Comparison of ENCODE assay signal across 27 cellular contexts in genomic region chr4:71307729-71308128, GRCh38. TPM values are rescaled to one million over a fixed set of nuclear protein-coding genes. Genes with fewer than 3 reads are reported as not detected.
"Had no signal": no experiment of that assay in that cellular context is flagged by ENCODE, and none has a peak within 500 bp of the region (broad histone marks: within the 10 kb centered on the region; RNA-seq: fewer than 3 reads in every experiment).

No MANE protein-coding gene starts in this region.

- ATAC-seq: effector memory CD8-positive, alpha-beta T cell; foreskin keratinocyte; gastroesophageal sphincter; heart left ventricle; left lung; left ventricle myocardium superior; lower lobe of right lung had no signal

- DNase-seq: cerebellar nuclear complex; colonic mucosa; cortex of kidney; effector CD8-positive, alpha-beta T cell; effector memory CD8-positive, alpha-beta T cell; endodermal cell; foreskin keratinocyte; heart left ventricle; hypothalamus; immature natural killer cell; islet precursor cell; kidney; kidney glomerular epithelial cell; left lung; left ventricle myocardium superior; lower lobe of right lung; mesenchymal stem cell had no signal

- H3K9me3 ChIP-seq: colonic mucosa, esophagus muscularis mucosa, gastroesophageal sphincter, heart left ventricle, left lung, lower lobe of right lung had no signal

- FAIRE-seq: endometrium, endothelial cell of umbilical vein, frontal cortex, kidney had no signal

- H3K4me3 Mint-ChIP-seq: dendritic cell treated with granulocyte-macrophage colony-stimulating factor and Interleukin-4, amounts not matched to agents 40 ng/mL and 50 ng/mL, for 4 days; effector memory CD8-positive, alpha-beta T cell; endodermal cell; immature natural killer cell; mesothelial cell of epicardium had no signal

- H3K4me1 ChIP-seq: colonic mucosa, esophagus muscularis mucosa, foreskin keratinocyte, gastroesophageal sphincter, heart left ventricle, left lung, lower lobe of right lung had no signal

- H3K4me1 Mint-ChIP-seq: mesothelial cell of epicardium had no signal

- H3K36me3 ChIP-seq: colonic mucosa, esophagus muscularis mucosa, gastroesophageal sphincter, heart left ventricle, left lung, lower lobe of right lung had no signal

- H3K4me3 ChIP-seq: colonic mucosa, esophagus muscularis mucosa, gastroesophageal sphincter, heart left ventricle, hepatocyte, left lung, lower lobe of right lung had no signal

- H3K27ac ChIP-seq: colonic mucosa, esophagus muscularis mucosa, foreskin keratinocyte, gastroesophageal sphincter, heart left ventricle, hepatocyte, left lung, lower lobe of right lung had no signal

- H3K27me3 ChIP-seq: colonic mucosa, esophagus muscularis mucosa, foreskin keratinocyte, gastroesophageal sphincter, heart left ventricle, hepatocyte, left lung had no signal

- H3K27ac Mint-ChIP-seq: dendritic cell treated with granulocyte-macrophage colony-stimulating factor and Interleukin-4, amounts not matched to agents 40 ng/mL and 50 ng/mL, for 4 days; endodermal cell; immature natural killer cell; mesothelial cell of epicardium had no signal

- H3K9me3 Mint-ChIP-seq: endodermal cell had no signal

- H3K27me3 Mint-ChIP-seq: dendritic cell treated with granulocyte-macrophage colony-stimulating factor and Interleukin-4, amounts not matched to agents 40 ng/mL and 50 ng/mL, for 4 days; effector memory CD8-positive, alpha-beta T cell had no signal

RNA-seq across cellular contexts. Expression of gene SLC4A4, which starts 31.1 kb away (rescaled TPM):
- total RNA-seq: dermis microvascular lymphatic vessel endothelial cell, endothelial cell of umbilical vein, lung microvascular endothelial cell had no signal
- polyA plus RNA-seq: endothelial cell of umbilical vein had no signal
